Comparison of ENCODE assay signal across 1 cellular context in genomic region chrX:139972113-139972512, GRCh38.
A peak's percentile ranks its signal among the peaks of the same experiment; 100 is the strongest.
TF ChIP-seq lines count a peak whose summit lies in the region.

No MANE protein-coding gene starts in this region.

TF ChIP-seq in K562, 482 proteins besides CTCF, POLR2A, EP300 and RAD21:
- TF ChIP-seq ZNF134 (CRISPR knock-in tag; conservative IDR thresholded peaks at IDR 0.05) (no peak), ZC3H4 (CRISPR knock-in tag; IDR thresholded peaks at IDR 0.05; ENCODE audit: borderline replicate concordance) (no peak), ZNF511 (CRISPR knock-in tag; IDR thresholded peaks at IDR 0.05) (no peak), NFIC (IDR thresholded peaks at IDR 0.05) (peak; percentile 61), ZNF395 (CRISPR knock-in tag; IDR thresholded peaks at IDR 0.05) (no peak), POU5F1 (IDR thresholded peaks at IDR 0.05; ENCODE audit: borderline replicate concordance, low read depth, low read length, partially characterized antibody) (no peak), BRD9 (IDR thresholded peaks at IDR 0.05; ENCODE audit: low read depth, partially characterized antibody) (no peak)
